In the genomic region with DNA sequence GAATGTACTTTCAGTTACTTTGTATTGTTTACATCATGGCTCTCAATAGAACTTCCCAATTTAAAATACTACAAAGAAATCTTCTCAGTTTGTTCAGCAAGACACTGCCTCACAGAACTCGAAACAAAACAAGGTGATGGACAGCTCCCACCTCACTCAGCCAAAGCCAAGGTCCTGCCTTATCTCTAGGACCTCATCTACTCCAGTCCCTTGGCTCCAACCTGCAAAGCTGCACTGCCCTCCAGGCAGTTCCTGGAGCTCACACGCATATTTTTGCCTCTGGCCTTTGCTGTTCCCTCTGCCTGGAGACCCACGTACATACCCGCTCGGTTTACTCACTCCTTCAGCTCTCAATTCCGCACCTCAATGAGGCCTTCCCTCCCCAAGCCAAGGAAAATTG, we compare ENCODE assay signal across 20 cellular contexts.
"Had no signal": no experiment of that assay in that cellular context is flagged by ENCODE, and none has a peak within 500 bp of the region (broad histone marks: within the 10 kb centered on the region; RNA-seq: fewer than 3 reads in every experiment).

No MANE protein-coding gene starts in this region.

- H3K4me3 Mint-ChIP-seq: dendritic cell treated with granulocyte-macrophage colony-stimulating factor and Interleukin-4, amounts not matched to agents 40 ng/mL and 50 ng/mL, for 4 days; immature natural killer cell; naive B cell; nephron progenitor cell; type B pancreatic cell had no signal

- ATAC-seq: gastroesophageal sphincter, left colon, left ventricle myocardium superior, psoas muscle, right lobe of liver had no signal

- H3K27me3 Mint-ChIP-seq: naive B cell had no signal

- H3K4me1 ChIP-seq: esophagus squamous epithelium, gastroesophageal sphincter, psoas muscle, right lobe of liver, vagina had no signal

- DNase-seq: esophagus squamous epithelium; foreskin fibroblast; glutamatergic neuron; immature natural killer cell; kidney; left colon; left ventricle myocardium superior; mesenchymal stem cell; naive B cell; nephron progenitor cell; psoas muscle; retina; right lobe of liver; stimulated activated CD4-positive, alpha-beta T cell treated with anti-CD3 and anti-CD28 coated beads, Interleukin-4, amount 100 ng/mL, for 24 hours; stimulated activated naive CD4-positive, alpha-beta T cell had no signal

- H3K36me3 Mint-ChIP-seq: immature natural killer cell, type B pancreatic cell had no signal

- H3K27ac Mint-ChIP-seq: dendritic cell treated with granulocyte-macrophage colony-stimulating factor and Interleukin-4, amounts not matched to agents 40 ng/mL and 50 ng/mL, for 4 days; immature natural killer cell; nephron progenitor cell; type B pancreatic cell had no signal

- H3K27ac ChIP-seq: esophagus squamous epithelium, gastroesophageal sphincter, psoas muscle, right lobe of liver, vagina had no signal

- H3K9me3 Mint-ChIP-seq: immature natural killer cell, nephron progenitor cell, type B pancreatic cell had no signal

- H3K36me3 ChIP-seq: esophagus squamous epithelium, gastroesophageal sphincter, right lobe of liver, vagina had no signal

- H3K4me3 ChIP-seq: esophagus squamous epithelium, gastroesophageal sphincter, lung, psoas muscle, right lobe of liver, vagina had no signal

- H3K4me1 Mint-ChIP-seq: immature natural killer cell, naive B cell, nephron progenitor cell had no signal

- H3K27me3 ChIP-seq: esophagus squamous epithelium, gastroesophageal sphincter, right lobe of liver, vagina had no signal
